In the genomic region with DNA sequence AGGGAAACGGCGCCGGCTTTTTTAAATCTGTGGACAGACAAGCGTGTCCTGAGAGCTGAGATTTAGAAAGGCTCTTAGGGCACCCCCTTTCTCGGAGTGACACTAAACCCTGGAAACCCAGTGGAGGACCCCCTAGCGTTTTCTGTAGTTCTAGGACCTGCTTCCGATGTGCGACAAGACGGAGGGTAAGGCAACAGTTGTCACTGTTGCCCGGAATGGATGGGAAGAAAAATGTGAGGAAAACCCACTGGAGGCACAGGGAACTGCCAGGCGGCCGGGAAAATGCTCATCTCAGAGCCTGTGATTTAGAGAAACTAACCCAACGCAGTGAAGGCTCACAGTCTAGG, we compare ENCODE assay signal across 8 cellular contexts. TPM values are rescaled to one million over a fixed set of nuclear protein-coding genes. Genes with fewer than 3 reads are reported as not detected.
DNase-seq lines count a peak whose midpoint lies in the region; ATAC-seq and TF ChIP-seq lines count a peak whose summit lies in the region.

No MANE protein-coding gene starts in this region.

- no peak overlapping the region for H3K18ac ChIP-seq in trophoblast cell (ENCODE audit: low read length)

- H3K4me1 ChIP-seq in HUES48 (ENCODE audit: control insufficient read depth, insufficient read depth, low read length) (peaks cover 13% of the 10 kb centered on the region), fibroblast of lung (ENCODE audit: control insufficient read depth, extremely low read depth, insufficient read depth, low read length) (peaks cover 8% of the 10 kb centered on the region), trophoblast cell (ENCODE audit: control insufficient read depth in 1 of 2, insufficient read depth in 2 of 2, low read length in 2 of 2) (peaks cover 4 to 5% of the 10 kb centered on the region in 2 experiments)

- H3K23ac ChIP-seq in trophoblast cell (ENCODE audit: low read length), result no peak overlapping the region

- no peak for ATAC-seq in GM19463 (IDR thresholded peaks at IDR 0.05; ENCODE audit: unreplicated experiment)
- no peak for ATAC-seq in HG03045 (IDR thresholded peaks at IDR 0.05; ENCODE audit: unreplicated experiment)
- ATAC-seq in HG03039 (IDR thresholded peaks at IDR 0.05; ENCODE audit: unreplicated experiment), result no peak

- H3K79me1 ChIP-seq in trophoblast cell (ENCODE audit: low read length), result peaks cover 6% of the 10 kb centered on the region

- no peak overlapping the region for H2AK5ac ChIP-seq in trophoblast cell (ENCODE audit: low read length)

- H2AFZ ChIP-seq in fibroblast of lung (ENCODE audit: low read length) (peak overlapping the region; percentile 48), trophoblast cell (ENCODE audit: insufficient read depth, low read length, poor library complexity) (peak overlapping the region; percentile 11)

- H3K9ac ChIP-seq in HUES48 (ENCODE audit: low read depth, low read length) (peak overlapping the region; percentile 58; the same call in 1 of the 2 replicates), fibroblast of lung (ENCODE audit: insufficient read depth, low read length) (peak overlapping the region; percentile 67), trophoblast cell (ENCODE audit: low read length) (peak overlapping the region; percentile 85)

- peak overlapping the region; percentile 10 for H4K8ac ChIP-seq in trophoblast cell (ENCODE audit: low read depth, low read length)

- H2BK12ac ChIP-seq in trophoblast cell (ENCODE audit: low read length), result no peak overlapping the region

- WGBS in trophoblast cell (ENCODE audit: extremely low coverage, insufficient coverage, insufficient read length), result no CpG with 5 or more reads among the region's 13 CpGs

- H4K20me1 ChIP-seq in fibroblast of lung (ENCODE audit: control insufficient read depth, extremely low read depth, insufficient read depth, low read length), result peaks cover 2% of the 10 kb centered on the region

- no peak for TF ChIP-seq CTCF in fibroblast of lung (conservative IDR thresholded peaks at IDR 0.05 in 1 of 2, IDR thresholded peaks at IDR 0.05 in 1 of 2; ENCODE audit: low read depth in 1 of 2, low read length in 2 of 2)

- peak overlapping the region; percentile 88 for H3K4me3 ChIP-seq in HUES48 (ENCODE audit: low read depth, low read length)
- peak overlapping the region; percentile 60 to 68 (median 64) for H3K4me3 ChIP-seq in fibroblast of lung (replicated peaks in 1 of 4; ENCODE audit: control extremely low read depth in 1 of 4, insufficient read depth in 1 of 4, low read depth in 3 of 4, low read length in 4 of 4)
- H3K4me3 ChIP-seq in trophoblast cell (ENCODE audit: low read depth, low read length), result peak overlapping the region; percentile 71

- no peak overlapping the region for H2BK5ac ChIP-seq in trophoblast cell (ENCODE audit: low read depth, low read length, poor library complexity)

- peak overlapping the region; percentile 5 for H2BK120ac ChIP-seq in trophoblast cell (ENCODE audit: insufficient read depth, low read length, poor library complexity)

- peaks cover 40% of the 10 kb centered on the region for H3K79me2 ChIP-seq in fibroblast of lung (ENCODE audit: control insufficient read depth, insufficient read depth, low read length)
- peaks cover 9% of the 10 kb centered on the region for H3K79me2 ChIP-seq in trophoblast cell (ENCODE audit: control insufficient read depth, insufficient read depth, low read length, poor library complexity)

- H3K27ac ChIP-seq in HUES48 (ENCODE audit: low read depth, low read length), result peak overlapping the region; percentile 78
- H3K27ac ChIP-seq in fibroblast of lung (ENCODE audit: insufficient read depth, low read length), result peak overlapping the region; percentile 60
- H3K27ac ChIP-seq in trophoblast cell (ENCODE audit: low read depth, low read length), result peak overlapping the region; percentile 24

- H3K4me2 ChIP-seq in fibroblast of lung (ENCODE audit: extremely low read depth, insufficient read depth, low read length) (peak overlapping the region; percentile 94), trophoblast cell (ENCODE audit: low read length) (peak overlapping the region; percentile 98)

- H3K27me3 ChIP-seq in HUES48 (ENCODE audit: control insufficient read depth, insufficient read depth, low read length) (peaks cover 42% of the 10 kb centered on the region), fibroblast of lung (ENCODE audit: control insufficient read depth, insufficient read depth, low read length) (no peaks in the 10 kb centered on the region), trophoblast cell (ENCODE audit: insufficient read depth, low read length) (no peaks in the 10 kb centered on the region)

- peak overlapping the region; percentile 19 for H4K12ac ChIP-seq in trophoblast cell (ENCODE audit: low read depth, low read length)

- peaks cover 69% of the 10 kb centered on the region for H3K36me3 ChIP-seq in HUES48 (ENCODE audit: control insufficient read depth, insufficient read depth, low read length)
- peaks cover 2% of the 10 kb centered on the region for H3K36me3 ChIP-seq in fibroblast of lung (ENCODE audit: control insufficient read depth, insufficient read depth, low read length)
- H3K36me3 ChIP-seq in trophoblast cell (ENCODE audit: control insufficient read depth in 1 of 2, insufficient read depth in 2 of 2, low read length in 2 of 2), result peaks cover 8 to 22% of the 10 kb centered on the region in 2 experiments

- DNase-seq in DMS153 (lab: John Stamatoyannopoulos, UW) (peak; percentile 35), SK-N-DZ (ENCODE audit: low spot score) (peak; percentile 82), fibroblast of lung (ENCODE audit: low read depth in 2 of 2) (peak in 1 of 2 donors; percentile 33), trophoblast cell (peak; percentile 28 to 63)

- H3K4ac ChIP-seq in trophoblast cell (ENCODE audit: low read depth, low read length), result peak overlapping the region; percentile 0

- H3K9me3 ChIP-seq in HUES48 (ENCODE audit: control insufficient read depth, insufficient read depth, low read length), result no peaks in the 10 kb centered on the region
- no peaks in the 10 kb centered on the region for H3K9me3 ChIP-seq in fibroblast of lung (ENCODE audit: control insufficient read depth, insufficient read depth, low read depth, low read length)
- no peaks in the 10 kb centered on the region for H3K9me3 ChIP-seq in trophoblast cell (ENCODE audit: insufficient read depth, low read depth, low read length)

- H3K14ac ChIP-seq in trophoblast cell (ENCODE audit: low read length), result no peak overlapping the region

- H4K91ac ChIP-seq in trophoblast cell (ENCODE audit: low read depth, low read length), result no peak overlapping the region

RNA-seq across cellular contexts. Expression of a gene that starts 0.6 kb away (rescaled TPM):
- polyA plus RNA-seq in SK-N-DZ (2014; cell fraction: cytosol; rRNA removed), result 48.0 and 60.9 TPM in 2 replicates
- 50.1 and 67.2 TPM in 2 replicates for polyA plus RNA-seq in SK-N-DZ (2014; cell fraction: nucleus; rRNA removed)
- 37.8 and 39.3 TPM in 2 replicates for total RNA-seq in fibroblast of lung
- 56.5 and 63.8 TPM in 2 replicates for polyA plus RNA-seq in fibroblast of lung
- polyA plus RNA-seq in fibroblast of lung (2012), result 112 and 125 TPM in 2 replicates
- 1.7 and 3.9 TPM in 2 replicates for polyA minus RNA-seq in fibroblast of lung (ENCODE audit: low replicate concordance)
- 59.8 and 60.8 TPM in 2 replicates for polyA plus RNA-seq in trophoblast cell (2013)

RNA-seq across cellular contexts. Expression of a gene that starts 9.9 kb away (rescaled TPM):
- 154 and 172 TPM in 2 replicates for polyA plus RNA-seq in SK-N-DZ (2014; cell fraction: cytosol; rRNA removed)
- polyA plus RNA-seq in SK-N-DZ (2014; cell fraction: nucleus; rRNA removed), result 91.9 and 101 TPM in 2 replicates
- total RNA-seq in fibroblast of lung, result 89.9 and 127 TPM in 2 replicates
- polyA plus RNA-seq in fibroblast of lung, result 64.5 and 66.6 TPM in 2 replicates
- polyA plus RNA-seq in fibroblast of lung (2012), result 40.0 and 43.0 TPM in 2 replicates
- 86.0 and 106 TPM in 2 replicates for polyA minus RNA-seq in fibroblast of lung (ENCODE audit: low replicate concordance)
- polyA plus RNA-seq in trophoblast cell (2013), result 15.5 and 16.5 TPM in 2 replicates

RNA-seq across cellular contexts. Expression of a gene that starts 13.5 kb away (rescaled TPM):
- not detected in 2 replicates for polyA plus RNA-seq in SK-N-DZ (2014; cell fraction: cytosol; rRNA removed)
- not detected in 2 replicates for polyA plus RNA-seq in SK-N-DZ (2014; cell fraction: nucleus; rRNA removed)
- total RNA-seq in fibroblast of lung, result under 0.01 TPM in 2 replicates
- not detected in 2 replicates for polyA plus RNA-seq in fibroblast of lung
- polyA plus RNA-seq in fibroblast of lung (2012), result 0.03 TPM in 1 of 2 replicates, not detected in the other
- polyA minus RNA-seq in fibroblast of lung (ENCODE audit: low replicate concordance), result 0.11 TPM in 1 of 2 replicates, not detected in the other
- 0.12 TPM in 2 replicates for polyA plus RNA-seq in trophoblast cell (2013)

RNA-seq across cellular contexts. Expression of a gene that starts 25.6 kb away (rescaled TPM):
- not detected in 2 replicates for polyA plus RNA-seq in SK-N-DZ (2014; cell fraction: cytosol; rRNA removed)
- polyA plus RNA-seq in SK-N-DZ (2014; cell fraction: nucleus; rRNA removed), result not detected in 2 replicates
- total RNA-seq in fibroblast of lung, result 128 and 250 TPM in 2 replicates
- polyA plus RNA-seq in fibroblast of lung, result 201 and 208 TPM in 2 replicates
- 227 and 242 TPM in 2 replicates for polyA plus RNA-seq in fibroblast of lung (2012)
- 76.8 and 116 TPM in 2 replicates for polyA minus RNA-seq in fibroblast of lung (ENCODE audit: low replicate concordance)
- polyA plus RNA-seq in trophoblast cell (2013), result 62.0 and 62.5 TPM in 2 replicates

RNA-seq across cellular contexts. Expression of a gene that starts 51.6 kb away (rescaled TPM):
- 88.1 and 93.3 TPM in 2 replicates for polyA plus RNA-seq in SK-N-DZ (2014; cell fraction: cytosol; rRNA removed)
- polyA plus RNA-seq in SK-N-DZ (2014; cell fraction: nucleus; rRNA removed), result 237 and 372 TPM in 2 replicates
- total RNA-seq in fibroblast of lung, result 46.2 and 46.9 TPM in 2 replicates
- polyA plus RNA-seq in fibroblast of lung, result 78.8 and 95.3 TPM in 2 replicates
- 48.9 and 65.2 TPM in 2 replicates for polyA plus RNA-seq in fibroblast of lung (2012)
- 61.1 and 97.4 TPM in 2 replicates for polyA minus RNA-seq in fibroblast of lung (ENCODE audit: low replicate concordance)
- 40.7 and 44.1 TPM in 2 replicates for polyA plus RNA-seq in trophoblast cell (2013)

Comparison
In these comparisons a context has a peak if more than half of its experiments do, and no peak if none do; other contexts are left out.
1. H3K27ac ChIP-seq: peak in every context shown above with its lines; median percentile 78 in HUES48; 60 in fibroblast of lung; 24 in trophoblast cell.